ENCODE assay signal across 8 cellular contexts in the genomic region with DNA sequence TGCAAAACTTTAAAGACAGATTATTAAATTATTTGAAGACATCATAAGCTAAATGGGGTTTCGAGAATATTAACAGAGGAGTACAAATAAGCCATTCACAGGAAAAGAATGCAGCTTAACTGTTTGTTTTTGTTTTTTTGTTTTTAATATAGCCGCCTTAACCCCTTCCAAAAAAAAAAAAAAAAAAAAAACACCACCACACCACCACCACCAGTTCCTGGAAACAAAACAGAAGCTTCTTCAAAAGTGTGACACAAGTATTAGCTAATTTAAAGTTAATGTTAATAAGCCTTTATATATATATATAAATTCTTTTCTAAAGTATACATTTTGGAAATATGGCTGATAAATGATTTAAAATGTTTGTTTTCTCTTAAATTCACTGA. TPM values are rescaled to one million over a fixed set of nuclear protein-coding genes. Genes with fewer than 3 reads are reported as not detected.
DNase-seq lines count a peak whose midpoint lies in the region; ATAC-seq and TF ChIP-seq lines count a peak whose summit lies in the region.

No MANE protein-coding gene starts in this region.

- H3K27me3 ChIP-seq in right cardiac atrium (ENCODE audit: control insufficient read depth, insufficient read depth) (no peaks in the 10 kb centered on the region), spleen (replicated peaks in 1 of 7) (no peaks in the 10 kb centered on the region)

- no peak for ATAC-seq in WTC11
- ATAC-seq in right cardiac atrium, result no peak
- no peak for ATAC-seq in GM21619 (IDR thresholded peaks at IDR 0.05; ENCODE audit: unreplicated experiment)

- TF ChIP-seq CTCF in HFF-Myc (IDR thresholded peaks at IDR 0.05; ENCODE audit: low read depth, low read length, missing control alignments) (no peak), WTC11 (IDR thresholded peaks at IDR 0.05) (no peak), spleen (IDR thresholded peaks at IDR 0.05 in 8 of 11, conservative IDR thresholded peaks at IDR 0.05 in 3 of 11) (no peak)

- no peak for TF ChIP-seq POLR2A in spleen (IDR thresholded peaks at IDR 0.05)

- H3K9me3 Mint-ChIP-seq in WTC11, result no peaks in the 10 kb centered on the region

- H3K27me3 Mint-ChIP-seq in WTC11 (ENCODE audit: low read depth), result no peaks in the 10 kb centered on the region

- POLR2A ChIA-PET in WTC11 (lab: Charles Lee), result no interaction called here

- H3K4me1 ChIP-seq in right cardiac atrium (ENCODE audit: control insufficient read depth, insufficient read depth, low read length), result peaks cover 2% of the 10 kb centered on the region
- peaks cover 7 to 80% (median 52%) of the 10 kb centered on the region in 6 donors for H3K4me1 ChIP-seq in spleen

- WGBS in right cardiac atrium, result 13% methylated on average over 2 of the region's 2 CpGs
- WGBS in spleen, 5 donors, result 24 to 49% (median 31%) methylated on average over 2 of the region's 2 CpGs

- intact Hi-C loops in right cardiac atrium (cut with DNase I) (no loop called here), spleen (cut with DNase I; ENCODE audit: low total_unique reads) (loop anchor here (10.0 kb wide), 1 partner anchor 220 kb away; no protein-coding TSS in a partner anchor)

- 0 out of 2 replicates have a peak overlapping the region, but pooled peaks have one; percentile 84 for H3K27ac Mint-ChIP-seq in WTC11

- H3K36me3 ChIP-seq in spleen, result no peaks in the 10 kb centered on the region

- H3K36me3 Mint-ChIP-seq in WTC11, result 0 out of 2 replicates have a peak, but pooled peaks cover 4% of the 10 kb centered on the region

- H3K4me3 Mint-ChIP-seq in WTC11, result peak overlapping the region; percentile 96

- DNase-seq in HFF-Myc (ENCODE audit: extremely low read depth, low read depth) (no peak), WTC11 (ENCODE audit: low spot score) (no peak), right cardiac atrium (no peak), spleen (no peak), NCI-H510A (lab: John Stamatoyannopoulos, UW) (no peak), DMS153 treated with DMSO at 0.1 percent for 48 hours (lab: John Stamatoyannopoulos, UW; ENCODE audit: unreplicated experiment) (no peak), amniotic stem cell (lab: John Stamatoyannopoulos, UW) (no peak)

- peaks cover 28% of the 10 kb centered on the region for H3K4me1 Mint-ChIP-seq in WTC11

- no peaks in the 10 kb centered on the region for H3K9me3 ChIP-seq in right cardiac atrium (ENCODE audit: control insufficient read depth, low read length)
- no peaks in the 10 kb centered on the region for H3K9me3 ChIP-seq in spleen

- no peak overlapping the region for H3K27ac ChIP-seq in right cardiac atrium (ENCODE audit: low read length)
- H3K27ac ChIP-seq in spleen, result peak overlapping the region in 6 of 8 donors; percentile 43 to 100 (median 100)

- H3K4me3 ChIP-seq in HFF-Myc (replicated peaks; ENCODE audit: low read depth, low read length), result peak overlapping the region; percentile 62
- peak overlapping the region; percentile 99 for H3K4me3 ChIP-seq in right cardiac atrium (ENCODE audit: low read length)
- peak overlapping the region; percentile 37 to 81 (median 66) for H3K4me3 ChIP-seq in spleen

- CTCF ChIA-PET in WTC11 (lab: Charles Lee), result interaction anchor here (0.7 to 1.5 kb wide), 3 partner anchors 67 to 196 kb away, joined by 3 to 4 read pairs (median 3); no protein-coding TSS in a partner anchor

TF ChIP-seq in WTC11, 78 proteins besides CTCF, POLR2A, EP300 and RAD21:
- no peak for TF ChIP-seq PRRX2 (CRISPR knock-in tag; IDR thresholded peaks at IDR 0.05)
- no peak for TF ChIP-seq MYBL2 (CRISPR knock-in tag; IDR thresholded peaks at IDR 0.05)
- TF ChIP-seq, protein P1, sequence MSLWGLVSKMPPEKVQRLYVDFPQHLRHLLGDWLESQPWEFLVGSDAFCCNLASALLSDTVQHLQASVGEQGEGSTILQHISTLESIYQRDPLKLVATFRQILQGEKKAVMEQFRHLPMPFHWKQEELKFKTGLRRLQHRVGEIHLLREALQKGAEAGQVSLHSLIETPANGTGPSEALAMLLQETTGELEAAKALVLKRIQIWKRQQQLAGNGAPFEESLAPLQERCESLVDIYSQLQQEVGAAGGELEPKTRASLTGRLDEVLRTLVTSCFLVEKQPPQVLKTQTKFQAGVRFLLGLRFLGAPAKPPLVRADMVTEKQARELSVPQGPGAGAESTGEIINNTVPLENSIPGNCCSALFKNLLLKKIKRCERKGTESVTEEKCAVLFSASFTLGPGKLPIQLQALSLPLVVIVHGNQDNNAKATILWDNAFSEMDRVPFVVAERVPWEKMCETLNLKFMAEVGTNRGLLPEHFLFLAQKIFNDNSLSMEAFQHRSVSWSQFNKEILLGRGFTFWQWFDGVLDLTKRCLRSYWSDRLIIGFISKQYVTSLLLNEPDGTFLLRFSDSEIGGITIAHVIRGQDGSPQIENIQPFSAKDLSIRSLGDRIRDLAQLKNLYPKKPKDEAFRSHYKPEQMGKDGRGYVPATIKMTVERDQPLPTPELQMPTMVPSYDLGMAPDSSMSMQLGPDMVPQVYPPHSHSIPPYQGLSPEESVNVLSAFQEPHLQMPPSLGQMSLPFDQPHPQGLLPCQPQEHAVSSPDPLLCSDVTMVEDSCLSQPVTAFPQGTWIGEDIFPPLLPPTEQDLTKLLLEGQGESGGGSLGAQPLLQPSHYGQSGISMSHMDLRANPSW (CRISPR knock-in tag; conservative IDR thresholded peaks at IDR 0.05; ENCODE audit: low read depth), result no peak
- TF ChIP-seq, protein P2, sequence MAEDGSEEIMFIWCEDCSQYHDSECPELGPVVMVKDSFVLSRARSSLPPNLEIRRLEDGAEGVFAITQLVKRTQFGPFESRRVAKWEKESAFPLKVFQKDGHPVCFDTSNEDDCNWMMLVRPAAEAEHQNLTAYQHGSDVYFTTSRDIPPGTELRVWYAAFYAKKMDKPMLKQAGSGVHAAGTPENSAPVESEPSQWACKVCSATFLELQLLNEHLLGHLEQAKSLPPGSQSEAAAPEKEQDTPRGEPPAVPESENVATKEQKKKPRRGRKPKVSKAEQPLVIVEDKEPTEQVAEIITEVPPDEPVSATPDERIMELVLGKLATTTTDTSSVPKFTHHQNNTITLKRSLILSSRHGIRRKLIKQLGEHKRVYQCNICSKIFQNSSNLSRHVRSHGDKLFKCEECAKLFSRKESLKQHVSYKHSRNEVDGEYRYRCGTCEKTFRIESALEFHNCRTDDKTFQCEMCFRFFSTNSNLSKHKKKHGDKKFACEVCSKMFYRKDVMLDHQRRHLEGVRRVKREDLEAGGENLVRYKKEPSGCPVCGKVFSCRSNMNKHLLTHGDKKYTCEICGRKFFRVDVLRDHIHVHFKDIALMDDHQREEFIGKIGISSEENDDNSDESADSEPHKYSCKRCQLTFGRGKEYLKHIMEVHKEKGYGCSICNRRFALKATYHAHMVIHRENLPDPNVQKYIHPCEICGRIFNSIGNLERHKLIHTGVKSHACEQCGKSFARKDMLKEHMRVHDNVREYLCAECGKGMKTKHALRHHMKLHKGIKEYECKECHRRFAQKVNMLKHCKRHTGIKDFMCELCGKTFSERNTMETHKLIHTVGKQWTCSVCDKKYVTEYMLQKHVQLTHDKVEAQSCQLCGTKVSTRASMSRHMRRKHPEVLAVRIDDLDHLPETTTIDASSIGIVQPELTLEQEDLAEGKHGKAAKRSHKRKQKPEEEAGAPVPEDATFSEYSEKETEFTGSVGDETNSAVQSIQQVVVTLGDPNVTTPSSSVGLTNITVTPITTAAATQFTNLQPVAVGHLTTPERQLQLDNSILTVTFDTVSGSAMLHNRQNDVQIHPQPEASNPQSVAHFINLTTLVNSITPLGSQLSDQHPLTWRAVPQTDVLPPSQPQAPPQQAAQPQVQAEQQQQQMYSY (CRISPR knock-in tag; IDR thresholded peaks at IDR 0.05), result no peak
- no peak for TF ChIP-seq IRF2 (CRISPR knock-in tag; IDR thresholded peaks at IDR 0.05; ENCODE audit: borderline replicate concordance, low read depth)
- TF ChIP-seq ZNF317 (CRISPR knock-in tag; IDR thresholded peaks at IDR 0.05; ENCODE audit: borderline replicate concordance, low read depth), result no peak
- TF ChIP-seq ZNF121 (CRISPR knock-in tag; IDR thresholded peaks at IDR 0.05), result no peak
- TF ChIP-seq, protein P3, sequence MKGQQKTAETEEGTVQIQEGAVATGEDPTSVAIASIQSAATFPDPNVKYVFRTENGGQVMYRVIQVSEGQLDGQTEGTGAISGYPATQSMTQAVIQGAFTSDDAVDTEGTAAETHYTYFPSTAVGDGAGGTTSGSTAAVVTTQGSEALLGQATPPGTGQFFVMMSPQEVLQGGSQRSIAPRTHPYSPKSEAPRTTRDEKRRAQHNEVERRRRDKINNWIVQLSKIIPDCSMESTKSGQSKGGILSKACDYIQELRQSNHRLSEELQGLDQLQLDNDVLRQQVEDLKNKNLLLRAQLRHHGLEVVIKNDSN (CRISPR knock-in tag; IDR thresholded peaks at IDR 0.05), result no peak
- TF ChIP-seq, protein P4, sequence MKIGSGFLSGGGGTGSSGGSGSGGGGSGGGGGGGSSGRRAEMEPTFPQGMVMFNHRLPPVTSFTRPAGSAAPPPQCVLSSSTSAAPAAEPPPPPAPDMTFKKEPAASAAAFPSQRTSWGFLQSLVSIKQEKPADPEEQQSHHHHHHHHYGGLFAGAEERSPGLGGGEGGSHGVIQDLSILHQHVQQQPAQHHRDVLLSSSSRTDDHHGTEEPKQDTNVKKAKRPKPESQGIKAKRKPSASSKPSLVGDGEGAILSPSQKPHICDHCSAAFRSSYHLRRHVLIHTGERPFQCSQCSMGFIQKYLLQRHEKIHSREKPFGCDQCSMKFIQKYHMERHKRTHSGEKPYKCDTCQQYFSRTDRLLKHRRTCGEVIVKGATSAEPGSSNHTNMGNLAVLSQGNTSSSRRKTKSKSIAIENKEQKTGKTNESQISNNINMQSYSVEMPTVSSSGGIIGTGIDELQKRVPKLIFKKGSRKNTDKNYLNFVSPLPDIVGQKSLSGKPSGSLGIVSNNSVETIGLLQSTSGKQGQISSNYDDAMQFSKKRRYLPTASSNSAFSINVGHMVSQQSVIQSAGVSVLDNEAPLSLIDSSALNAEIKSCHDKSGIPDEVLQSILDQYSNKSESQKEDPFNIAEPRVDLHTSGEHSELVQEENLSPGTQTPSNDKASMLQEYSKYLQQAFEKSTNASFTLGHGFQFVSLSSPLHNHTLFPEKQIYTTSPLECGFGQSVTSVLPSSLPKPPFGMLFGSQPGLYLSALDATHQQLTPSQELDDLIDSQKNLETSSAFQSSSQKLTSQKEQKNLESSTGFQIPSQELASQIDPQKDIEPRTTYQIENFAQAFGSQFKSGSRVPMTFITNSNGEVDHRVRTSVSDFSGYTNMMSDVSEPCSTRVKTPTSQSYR (CRISPR knock-in tag; IDR thresholded peaks at IDR 0.05), result no peak
- TF ChIP-seq FOXK1 (CRISPR knock-in tag; IDR thresholded peaks at IDR 0.05), result no peak

RNA-seq across cellular contexts. Expression of a gene that starts 1.3 kb away (rescaled TPM):
- 34.8 to 39.0 TPM (median 35.1 TPM) in 3 replicates for total RNA-seq in WTC11 (2021)
- total RNA-seq in right cardiac atrium, result 10 to 100 TPM; 16.0 to 19.6 (median 17.1) TPM
- 6.4 TPM for polyA plus RNA-seq in right cardiac atrium
- 10 to 100 TPM; 21.5 to 39.0 (median 32.1) TPM for total RNA-seq in spleen
- 10 to 100 TPM in 1 of 3 donors, 1 to 10 TPM in 2; 5.2 to 10.5 (median 8.0) TPM for polyA plus RNA-seq in spleen
